Comparison of ENCODE assay signal across 24 cellular contexts in the genomic region with DNA sequence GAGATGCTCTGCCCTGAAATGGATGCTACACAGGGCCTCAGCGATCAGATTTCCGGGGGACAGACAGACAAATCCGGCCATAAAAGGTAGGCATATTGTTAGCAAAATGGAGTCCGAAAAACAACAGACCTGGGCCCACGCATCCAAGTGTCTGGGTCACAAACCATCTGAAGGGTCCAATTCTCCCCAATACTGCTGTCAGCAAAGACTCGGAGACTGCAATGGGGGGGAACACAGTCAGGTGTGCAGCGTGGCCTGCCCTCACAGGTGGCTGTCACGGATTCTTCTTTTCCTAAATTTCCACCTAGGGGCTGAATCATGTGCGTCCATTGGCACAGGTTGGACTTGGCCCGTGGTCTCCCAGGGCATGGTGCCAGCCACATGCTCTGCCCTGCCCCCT. TPM values are rescaled to one million over a fixed set of nuclear protein-coding genes. Genes with fewer than 3 reads are reported as not detected.
DNase-seq lines count a peak whose midpoint lies in the region; ATAC-seq and TF ChIP-seq lines count a peak whose summit lies in the region.
"Had no signal": no experiment of that assay in that cellular context is flagged by ENCODE, and none has a peak within 500 bp of the region (broad histone marks: within the 10 kb centered on the region; RNA-seq: fewer than 3 reads in every experiment).

No MANE protein-coding gene starts in this region.

- CTCF ChIA-PET in mammary epithelial cell (lab: Charles Lee; ENCODE audit: low non-redundant PET) = no interaction called here

- no peaks in the 10 kb centered on the region for H3K79me2 ChIP-seq in Karpas-422 (ENCODE audit: low read length)
- no peaks in the 10 kb centered on the region for H3K79me2 ChIP-seq in mammary epithelial cell (ENCODE audit: insufficient read depth, low read length)

- in situ Hi-C loops in mammary epithelial cell (cut with MboI; ENCODE audit: low sequenced_read_pairs in 2 of 2) = no loop called here

- H3K4me3 Mint-ChIP-seq in activated T-helper 17 cell treated with anti-CD3 and anti-CD28 coated beads, Interleukin-2, amount 50 U/mL, for 72 hours = no peak overlapping the region
- H3K4me3 Mint-ChIP-seq: CD14-positive monocyte; CD4-positive, alpha-beta memory T cell; CD4-positive, CD25-positive, alpha-beta regulatory T cell; CD8-positive, alpha-beta memory T cell had no signal

- no peak overlapping the region for H3K4me3 ChIP-seq in BLaER1 treated with 17β-estradiol and CSF1 and Interleukin-3, amounts not matched to agents 10 nM and 100 nM
- H3K4me3 ChIP-seq in Karpas-422 (ENCODE audit: low read length) (no peak overlapping the region), mammary epithelial cell (replicated peaks in 1 of 3; ENCODE audit: insufficient read depth in 1 of 3, low read depth in 2 of 3, low read length in 3 of 3) (no peak overlapping the region)
- H3K4me3 ChIP-seq: GM12878 had no signal

- DNase-seq in Karpas-422 (no peak), Right ventricle myocardium inferior (ENCODE audit: missing footprints) (no peak), mammary epithelial cell (no peak)
- DNase-seq: 8988T; ACHN; BE2C; C1 segment of cervical spinal cord; CD4-positive, alpha-beta memory T cell; CD4-positive, CD25-positive, alpha-beta regulatory T cell; CD8-positive, alpha-beta memory T cell; COR-L47; DMS 273 treated with DMSO at 0.1 percent for 48 hours; DMS153; DMS53; DMS79; DND-41; EL; GDM1 had no signal

- WGBS in mammary epithelial cell (ENCODE audit: low coverage, missing lambda C conversion rate) = 93% methylated on average over 9 of the region's 10 CpGs

- H3K9me2 ChIP-seq in Karpas-422 (replicated peaks; ENCODE audit: insufficient read depth, low read length) = no peaks in the 10 kb centered on the region

- H4K20me1 ChIP-seq in BLaER1 treated with 17β-estradiol and CSF1 and Interleukin-3, amounts not matched to agents 10 nM and 100 nM = no peaks in the 10 kb centered on the region; a peak in 1 of 22 replicates
- H4K20me1 ChIP-seq in Karpas-422 (ENCODE audit: insufficient read depth, low read depth, low read length) = no peaks in the 10 kb centered on the region
- H4K20me1 ChIP-seq in mammary epithelial cell (ENCODE audit: insufficient read depth, low read length) = no peaks in the 10 kb centered on the region

- H2AFZ ChIP-seq in Karpas-422 (ENCODE audit: low read length) = no peak overlapping the region
- no peak overlapping the region for H2AFZ ChIP-seq in mammary epithelial cell (ENCODE audit: low read depth, low read length)

- no peak for ATAC-seq in activated T-helper 17 cell treated with anti-CD3 and anti-CD28 coated beads, Interleukin-2, amount 50 U/mL, for 72 hours (replicated peaks)
- ATAC-seq in Right ventricle myocardium inferior (no peak), HG02885 (IDR thresholded peaks at IDR 0.05; ENCODE audit: poor library complexity, unreplicated experiment) (no peak)
- ATAC-seq: GM12878 had no signal

- no peaks in the 10 kb centered on the region for H3K9me3 Mint-ChIP-seq in activated T-helper 17 cell treated with anti-CD3 and anti-CD28 coated beads, Interleukin-2, amount 50 U/mL, for 72 hours
- H3K9me3 Mint-ChIP-seq: CD4-positive, alpha-beta memory T cell; CD4-positive, CD25-positive, alpha-beta regulatory T cell; CD8-positive, alpha-beta memory T cell had no signal

- peak overlapping the region in 7 of 11 experiments; percentile 13 to 90 (median 78); a peak in 8 of 22 replicates for H3K4me2 ChIP-seq in BLaER1 treated with 17β-estradiol and CSF1 and Interleukin-3, amounts not matched to agents 10 nM and 100 nM
- H3K4me2 ChIP-seq in Karpas-422 (ENCODE audit: low read depth, low read length, poor library complexity, severe bottlenecking) (no peak overlapping the region), mammary epithelial cell (ENCODE audit: insufficient read depth, low read depth, low read length) (no peak overlapping the region)

- TF ChIP-seq CTCF in mammary epithelial cell (conservative IDR thresholded peaks at IDR 0.05 in 1 of 2, IDR thresholded peaks at IDR 0.05 in 1 of 2; ENCODE audit: extremely low read depth in 1 of 2, insufficient read depth in 1 of 2, low read depth in 1 of 2, low read length in 2 of 2) = no peak

- H3K27ac ChIP-seq in BLaER1 treated with 17β-estradiol and CSF1 and Interleukin-3, amounts not matched to agents 10 nM and 100 nM = no peak overlapping the region
- H3K27ac ChIP-seq in Karpas-422 (ENCODE audit: low read length) (peak overlapping the region; percentile 96), mammary epithelial cell (ENCODE audit: insufficient read depth, low read depth, low read length) (no peak overlapping the region)

- no peaks in the 10 kb centered on the region for H3K27me3 Mint-ChIP-seq in activated T-helper 17 cell treated with anti-CD3 and anti-CD28 coated beads, Interleukin-2, amount 50 U/mL, for 72 hours
- H3K27me3 Mint-ChIP-seq: CD4-positive, alpha-beta memory T cell; CD4-positive, CD25-positive, alpha-beta regulatory T cell had no signal

- intact Hi-C loops in Right ventricle myocardium inferior (cut with DNase I) (no loop called here), mammary epithelial cell (cut with micrococcal nuclease) (no loop called here)

- H3K9me3 ChIP-seq in BLaER1 treated with 17β-estradiol and CSF1 and Interleukin-3, amounts not matched to agents 10 nM and 100 nM (replicated peaks in 1 of 11) = no peaks in the 10 kb centered on the region
- H3K9me3 ChIP-seq in Karpas-422 (ENCODE audit: low read length) (no peaks in the 10 kb centered on the region), mammary epithelial cell (replicated peaks; ENCODE audit: insufficient read depth, low read length) (no peaks in the 10 kb centered on the region)
- H3K9me3 ChIP-seq: BE2C had no signal

- peaks cover 34 to 69% (median 51%) of the 10 kb centered on the region in 10 experiments for H3K4me1 ChIP-seq in BLaER1 treated with 17β-estradiol and CSF1 and Interleukin-3, amounts not matched to agents 10 nM and 100 nM
- H3K4me1 ChIP-seq in Karpas-422 (ENCODE audit: low read length) = peaks cover 76% of the 10 kb centered on the region
- H3K4me1 ChIP-seq in mammary epithelial cell (ENCODE audit: insufficient read depth, low read length) = no peaks in the 10 kb centered on the region
- H3K4me1 ChIP-seq: BE2C had no signal

- peaks cover 7% of the 10 kb centered on the region for H3K4me1 Mint-ChIP-seq in activated T-helper 17 cell treated with anti-CD3 and anti-CD28 coated beads, Interleukin-2, amount 50 U/mL, for 72 hours
- H3K4me1 Mint-ChIP-seq: CD4-positive, alpha-beta memory T cell; CD8-positive, alpha-beta memory T cell had no signal

- BruUV-seq in mammary epithelial cell (replicated peaks; lab: Mats Ljungman, UMichigan) = no TSS peak

- peak overlapping the region; percentile 36 for H3K27ac Mint-ChIP-seq in activated T-helper 17 cell treated with anti-CD3 and anti-CD28 coated beads, Interleukin-2, amount 50 U/mL, for 72 hours
- H3K27ac Mint-ChIP-seq: CD14-positive monocyte; CD4-positive, alpha-beta memory T cell; CD4-positive, CD25-positive, alpha-beta regulatory T cell; CD8-positive, alpha-beta memory T cell had no signal

- H3K27me3 ChIP-seq in BLaER1 treated with 17β-estradiol and CSF1 and Interleukin-3, amounts not matched to agents 10 nM and 100 nM = no peaks in the 10 kb centered on the region
- no peaks in the 10 kb centered on the region for H3K27me3 ChIP-seq in Karpas-422 (ENCODE audit: low read length)
- H3K27me3 ChIP-seq in mammary epithelial cell (ENCODE audit: insufficient read depth, low read length) = no peaks in the 10 kb centered on the region
- H3K27me3 ChIP-seq: BE2C had no signal

- H3K36me3 ChIP-seq in BLaER1 treated with 17β-estradiol and CSF1 and Interleukin-3, amounts not matched to agents 10 nM and 100 nM = no peaks in the 10 kb centered on the region
- H3K36me3 ChIP-seq in Karpas-422 (ENCODE audit: insufficient read depth, low read length) = no peaks in the 10 kb centered on the region
- H3K36me3 ChIP-seq in mammary epithelial cell (ENCODE audit: insufficient read depth, low read length) = no peaks in the 10 kb centered on the region
- H3K36me3 ChIP-seq: BE2C had no signal

- no peak overlapping the region for H3K9ac ChIP-seq in BLaER1 treated with 17β-estradiol and CSF1 and Interleukin-3, amounts not matched to agents 10 nM and 100 nM
- H3K9ac ChIP-seq in Karpas-422 (ENCODE audit: low read length) (no peak overlapping the region), mammary epithelial cell (ENCODE audit: insufficient read depth, low read length) (no peak overlapping the region)

- dilution Hi-C loops in mammary epithelial cell (cut with HindIII; ENCODE audit: low sequenced_read_pairs) = no loop called here

- H3K36me3 Mint-ChIP-seq in activated T-helper 17 cell treated with anti-CD3 and anti-CD28 coated beads, Interleukin-2, amount 50 U/mL, for 72 hours (ENCODE audit: low read depth) = no peaks in the 10 kb centered on the region
- H3K36me3 Mint-ChIP-seq: CD14-positive monocyte; CD4-positive, alpha-beta memory T cell; CD4-positive, CD25-positive, alpha-beta regulatory T cell had no signal

RNA-seq across cellular contexts. Expression of gene PKD1L1, which starts 12.9 kb away (rescaled TPM):
- 0.90 and 2.8 TPM in 2 replicates for total RNA-seq in Karpas-422 (2014; rRNA removed; shearing (Covaris generic); ENCODE audit: low replicate concordance)
- total RNA-seq in activated T-helper 17 cell treated with anti-CD3 and anti-CD28 coated beads, Interleukin-2, amount 50 U/mL, for 72 hours = under 1 TPM; 0.16 to 0.61 TPM
- total RNA-seq in Right ventricle myocardium inferior = 1.3 TPM
- under 1 TPM in 1 of 2 donors, not detected in 1; 0.17 TPM for total RNA-seq in mammary epithelial cell
- 0.09 TPM for polyA plus RNA-seq in mammary epithelial cell
- not detected for polyA minus RNA-seq in mammary epithelial cell
- total RNA-seq: A673 had no signal
- polyA plus RNA-seq: CD14-positive monocyte; CD4-positive, alpha-beta memory T cell had no signal

RNA-seq across cellular contexts. Expression of gene HUS1, which starts 44.1 kb away (rescaled TPM):
- total RNA-seq in Karpas-422 (2014; rRNA removed; shearing (Covaris generic); ENCODE audit: low replicate concordance) = 19.6 and 20.6 TPM in 2 replicates
- 10 to 100 TPM; 50.0 to 59.7 TPM for total RNA-seq in activated T-helper 17 cell treated with anti-CD3 and anti-CD28 coated beads, Interleukin-2, amount 50 U/mL, for 72 hours
- total RNA-seq in Right ventricle myocardium inferior (29.6 TPM), mammary epithelial cell (10 to 100 TPM; 31.3 to 36.8 TPM)
- 23.2 TPM for polyA plus RNA-seq in mammary epithelial cell
- polyA minus RNA-seq in mammary epithelial cell = 12.4 TPM

Comparison
In these comparisons a context has a peak if more than half of its experiments do, and no peak if none do; other contexts are left out.
1. H3K4me2 ChIP-seq: peak in BLaER1 treated with 17β-estradiol and CSF1 and Interleukin-3, amounts not matched to agents 10 nM and 100 nM (7 of 11); none in Karpas-422 (single experiment) and mammary epithelial cell (single experiment).